ENCODE assay signal across 21 cellular contexts in genomic region chr14:36525746-36526099, GRCh38. TPM values are rescaled to one million over a fixed set of nuclear protein-coding genes. Genes with fewer than 3 reads are reported as not detected.
"Had no signal": no experiment of that assay in that cellular context is flagged by ENCODE, and none has a peak within 500 bp of the region (broad histone marks: within the 10 kb centered on the region; RNA-seq: fewer than 3 reads in every experiment).

No MANE protein-coding gene starts in this region.

- H3K36me3 Mint-ChIP-seq: stimulated activated memory B cell treated with anti-CD40 and anti-IgM and Interleukin-4, amounts not matched to agents 10 μg/mL and 1 μg/mL and 100 μg/mL, for 72 hours had no signal

- H3K27ac Mint-ChIP-seq: activated naive CD4-positive, alpha-beta T cell treated with anti-CD3 and anti-CD28 coated beads, Interleukin-2, amount 50 U/mL, for 72 hours; effector memory CD8-positive, alpha-beta T cell; nephron; stimulated activated memory B cell treated with anti-CD40 and anti-IgM and Interleukin-4, amounts not matched to agents 10 μg/mL and 1 μg/mL and 100 μg/mL, for 72 hours; T-helper 1 cell treated with Interleukin-12 subunit alpha and Interleukin-12 subunit beta and Interleukin-4 antibody, amounts not matched to agents 30 μg/mL and 1 μg/mL, for 36 hours had no signal

- H3K27ac ChIP-seq: spleen, thoracic aorta, uterus had no signal

- H3K4me3 Mint-ChIP-seq: effector memory CD8-positive, alpha-beta T cell; stimulated activated memory B cell treated with anti-CD40 and anti-IgM and Interleukin-4, amounts not matched to agents 10 μg/mL and 1 μg/mL and 100 μg/mL, for 72 hours; T-helper 1 cell treated with Interleukin-12 subunit alpha and Interleukin-12 subunit beta and Interleukin-4 antibody, amounts not matched to agents 30 μg/mL and 1 μg/mL, for 36 hours had no signal

- ATAC-seq: effector memory CD8-positive, alpha-beta T cell; stimulated activated memory B cell treated with anti-CD40 and anti-IgM and Interleukin-4, amounts not matched to agents 10 μg/mL and 1 μg/mL and 100 μg/mL, for 72 hours had no signal

- H3K4me1 Mint-ChIP-seq: stimulated activated memory B cell treated with anti-CD40 and anti-IgM and Interleukin-4, amounts not matched to agents 10 μg/mL and 1 μg/mL and 100 μg/mL, for 72 hours had no signal

- H3K9me3 ChIP-seq: thoracic aorta, uterus had no signal

- DNase-seq: activated CD4-positive, alpha-beta T cell treated with anti-CD3 and anti-CD28 coated beads, Interleukin-2, amount 50 U/mL, for 1 hour; activated CD4-positive, CD25-positive, alpha-beta regulatory T cell treated with anti-CD3 and anti-CD28 coated beads, Interleukin-2, amount 50 U/mL, for 72 hours; activated gamma-delta T cell; effector memory CD8-positive, alpha-beta T cell; foreskin fibroblast; mammary epithelial cell; midbrain; spleen; stimulated activated CD4-positive, alpha-beta T cell treated with anti-CD3 and anti-CD28 coated beads, Interleukin-4, amount 100 ng/mL, for 4 hours; uterus had no signal

- H3K4me3 ChIP-seq: thoracic aorta, uterus had no signal

- H3K36me3 ChIP-seq: spleen, thoracic aorta, uterus had no signal

RNA-seq across cellular contexts. Expression of gene NKX2-1, which starts 5.7 kb away (rescaled TPM):
- total RNA-seq: activated CD8-positive, alpha-beta memory T cell treated with anti-CD3 and anti-CD28 coated beads for 36 hours; activated naive CD4-positive, alpha-beta T cell treated with anti-CD3 and anti-CD28 coated beads, Interleukin-2, amount 50 U/mL, for 72 hours; cerebellum; dermis blood vessel endothelial cell; glomerular endothelial cell; left colon; mammary epithelial cell; renal cortical epithelial cell; spleen; thoracic aorta; uterus had no signal
- polyA plus RNA-seq: mammary epithelial cell, spleen had no signal

RNA-seq across cellular contexts. Expression of gene NKX2-8, which starts 56.7 kb away (rescaled TPM):
- total RNA-seq: activated CD8-positive, alpha-beta memory T cell treated with anti-CD3 and anti-CD28 coated beads for 36 hours; activated naive CD4-positive, alpha-beta T cell treated with anti-CD3 and anti-CD28 coated beads, Interleukin-2, amount 50 U/mL, for 72 hours; cerebellum; dermis blood vessel endothelial cell; glomerular endothelial cell; left colon; renal cortical epithelial cell; spleen; thoracic aorta had no signal
- polyA plus RNA-seq: spleen had no signal
